Comparison of ENCODE assay signal across 8 cellular contexts in the genomic region with DNA sequence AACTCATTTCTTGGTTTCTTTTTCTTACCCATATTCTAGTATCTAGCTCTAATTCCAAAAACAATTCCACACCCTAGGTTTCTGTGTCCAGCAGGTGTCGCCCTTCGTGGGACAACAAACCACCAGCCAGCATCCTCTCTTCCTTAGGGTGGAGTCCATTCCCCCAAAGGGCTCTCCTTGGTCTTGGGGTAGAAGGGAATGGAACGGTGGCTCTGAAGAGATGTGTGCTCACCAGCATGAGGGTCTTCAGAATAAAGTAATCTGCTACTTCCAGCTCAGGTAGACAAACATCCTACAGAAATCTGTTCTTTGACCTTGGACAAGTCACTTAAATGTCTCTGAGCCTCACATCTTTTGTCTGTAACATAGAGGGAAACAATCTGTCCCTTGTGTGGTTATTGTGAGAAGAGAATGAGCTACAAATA. TPM values are rescaled to one million over a fixed set of nuclear protein-coding genes. Genes with fewer than 3 reads are reported as not detected.
A peak's percentile ranks its signal among the peaks of the same experiment; 100 is the strongest.
DNase-seq lines count a peak whose midpoint lies in the region; ATAC-seq and TF ChIP-seq lines count a peak whose summit lies in the region.

No MANE protein-coding gene starts in this region.

- H3K9ac ChIP-seq in liver (ENCODE audit: low read depth in 1 of 2, low read length in 2 of 2), result no peak overlapping the region

- 1% methylated on average over 3 of the region's 3 CpGs for whole genome bisulfite sequencing in liver

- H3K27ac Mint-ChIP-seq in activated CD4-positive, alpha-beta T cell treated with anti-CD3 and anti-CD28 coated beads, Interleukin-2, amount 10 ng/mL, durations not matched to agents 24 days and 14 days, result no peak overlapping the region

- no peaks in the 10 kb centered on the region for H3K36me3 ChIP-seq in liver (ENCODE audit: control insufficient read depth in 4 of 4, insufficient read depth in 3 of 4, low read depth in 1 of 4, low read length in 3 of 4)

- no peaks in the 10 kb centered on the region for H3K9me3 ChIP-seq in liver (ENCODE audit: control insufficient read depth in 4 of 4, low read length in 3 of 4)

- H3K27me3 ChIP-seq in liver (ENCODE audit: control insufficient read depth in 4 of 4, insufficient read depth in 4 of 4, low read length in 3 of 4), result no peaks in the 10 kb centered on the region

- TF ChIP-seq CTCF in GM12875 (IDR thresholded peaks at IDR 0.05; ENCODE audit: borderline replicate concordance, insufficient read depth, low read depth, low read length) (peak; percentile 64), coronary artery (IDR thresholded peaks at IDR 0.05) (peak; percentile 53), liver (IDR thresholded peaks at IDR 0.05; ENCODE audit: low read depth, low read length, missing input control) (peak; percentile 87)

- H3K4me1 Mint-ChIP-seq in activated CD4-positive, alpha-beta T cell treated with anti-CD3 and anti-CD28 coated beads, Interleukin-2, amount 10 ng/mL, durations not matched to agents 24 days and 14 days, result peaks cover 5% of the 10 kb centered on the region

- DNase-seq in 8988T, result peak; percentile 41
- peak; percentile 73 for DNase-seq in NCI-H446 (lab: John Stamatoyannopoulos, UW)
- DNase-seq in activated CD4-positive, alpha-beta T cell treated with anti-CD3 and anti-CD28 coated beads, Interleukin-2, amount 10 ng/mL, durations not matched to agents 24 days and 14 days, result peak; percentile 93
- peak; percentile 81 for DNase-seq in coronary artery (ENCODE audit: low spot score)
- peak; percentile 51 to 76 (median 70) for DNase-seq in stimulated activated CD4-positive, alpha-beta T cell treated with anti-CD3 and anti-CD28 coated beads, TNF-alpha, amount 100 ng/mL, for 24 hours (ENCODE audit: low read depth in 3 of 3)

- ATAC-seq in HG03108 (IDR thresholded peaks at IDR 0.05; ENCODE audit: unreplicated experiment), result no peak

- H3K27me3 Mint-ChIP-seq in activated CD4-positive, alpha-beta T cell treated with anti-CD3 and anti-CD28 coated beads, Interleukin-2, amount 10 ng/mL, durations not matched to agents 24 days and 14 days, result peaks cover 26% of the 10 kb centered on the region

- intact Hi-C loops in activated CD4-positive, alpha-beta T cell treated with anti-CD3 and anti-CD28 coated beads, Interleukin-2, amount 10 ng/mL, durations not matched to agents 24 days and 14 days (cut with micrococcal nuclease), result loop anchor here (1.0 to 5.0 kb wide), 4 partner anchors 19 to 52 kb away; a partner anchor contains a TSS

- H3K4me1 ChIP-seq in liver (ENCODE audit: control insufficient read depth in 4 of 4, insufficient read depth in 4 of 4, low read length in 3 of 4), result no peaks in the 10 kb centered on the region

- peaks cover 2% of the 10 kb centered on the region for H3K36me3 Mint-ChIP-seq in activated CD4-positive, alpha-beta T cell treated with anti-CD3 and anti-CD28 coated beads, Interleukin-2, amount 10 ng/mL, durations not matched to agents 24 days and 14 days (ENCODE audit: low read depth)

- H3K9me3 Mint-ChIP-seq in activated CD4-positive, alpha-beta T cell treated with anti-CD3 and anti-CD28 coated beads, Interleukin-2, amount 10 ng/mL, durations not matched to agents 24 days and 14 days, result no peaks in the 10 kb centered on the region

- no peak overlapping the region for H3K4me3 Mint-ChIP-seq in activated CD4-positive, alpha-beta T cell treated with anti-CD3 and anti-CD28 coated beads, Interleukin-2, amount 10 ng/mL, durations not matched to agents 24 days and 14 days

- peak; percentile 86 to 92 for TF ChIP-seq RAD21 in liver (IDR thresholded peaks at IDR 0.05)

- H3K27ac ChIP-seq in coronary artery (no peak overlapping the region), liver (ENCODE audit: low read depth in 1 of 2, low read length in 2 of 2) (no peak overlapping the region)

- H3K4me3 ChIP-seq in GM12875 (ENCODE audit: low read depth, low read length), result no peak overlapping the region
- no peak overlapping the region for H3K4me3 ChIP-seq in coronary artery
- H3K4me3 ChIP-seq in liver (ENCODE audit: low read depth in 1 of 3, low read length in 3 of 3), result no peak overlapping the region

TF ChIP-seq in liver, 16 proteins besides CTCF, POLR2A, EP300 and RAD21:
- TF ChIP-seq HNF4A (conservative IDR thresholded peaks at IDR 0.05), result peak in 1 of 2 donors; percentile 10
- TF ChIP-seq JUND (IDR thresholded peaks at IDR 0.05), result no peak
- TF ChIP-seq, protein P1, sequence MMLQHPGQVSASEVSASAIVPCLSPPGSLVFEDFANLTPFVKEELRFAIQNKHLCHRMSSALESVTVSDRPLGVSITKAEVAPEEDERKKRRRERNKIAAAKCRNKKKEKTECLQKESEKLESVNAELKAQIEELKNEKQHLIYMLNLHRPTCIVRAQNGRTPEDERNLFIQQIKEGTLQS (IDR thresholded peaks at IDR 0.05), result no peak

RNA-seq across cellular contexts. Expression of a gene that starts 7.2 kb away (rescaled TPM):
- 0.75 and 0.80 TPM in 2 replicates for total RNA-seq in activated CD4-positive, alpha-beta T cell treated with anti-CD3 and anti-CD28 coated beads, Interleukin-2, amount 10 ng/mL, durations not matched to agents 24 days and 14 days
- 10 to 100 TPM in 1 of 2 donors, 1 to 10 TPM in 1; 8.1 to 13.1 TPM for total RNA-seq in liver
- polyA plus RNA-seq in liver, result 1 to 10 TPM; 2.8 to 7.3 TPM

RNA-seq across cellular contexts. Expression of a gene that starts 19.2 kb away (rescaled TPM):
- 8.1 and 8.7 TPM in 2 replicates for total RNA-seq in activated CD4-positive, alpha-beta T cell treated with anti-CD3 and anti-CD28 coated beads, Interleukin-2, amount 10 ng/mL, durations not matched to agents 24 days and 14 days
- total RNA-seq in liver, result 1 to 10 TPM; 6.2 to 7.8 TPM
- 10 to 100 TPM in 1 of 2 donors, 1 to 10 TPM in 1; 10.0 to 15.1 TPM for polyA plus RNA-seq in liver

RNA-seq across cellular contexts. Expression of a gene that starts 34.7 kb away (rescaled TPM):
- total RNA-seq in activated CD4-positive, alpha-beta T cell treated with anti-CD3 and anti-CD28 coated beads, Interleukin-2, amount 10 ng/mL, durations not matched to agents 24 days and 14 days, result 320 TPM in 2 replicates
- total RNA-seq in liver, result 100 to 1,000 TPM in 1 of 2 donors, 10 to 100 TPM in 1; 46.0 to 100 TPM
- 10 to 100 TPM; 29.8 to 54.4 TPM for polyA plus RNA-seq in liver

Comparison
In these comparisons a context has a peak if more than half of its experiments do, and no peak if none do; other contexts are left out.
1. DNase-seq: peak in every context shown above with its lines; median percentile 93 in activated CD4-positive, alpha-beta T cell treated with anti-CD3 and anti-CD28 coated beads, Interleukin-2, amount 10 ng/mL, durations not matched to agents 24 days and 14 days; 81 in coronary artery; 73 in NCI-H446; 70 in stimulated activated CD4-positive, alpha-beta T cell treated with anti-CD3 and anti-CD28 coated beads, TNF-alpha, amount 100 ng/mL, for 24 hours; 41 in 8988T.